Comparison of ENCODE assay signal across 1 cellular context in the genomic region with DNA sequence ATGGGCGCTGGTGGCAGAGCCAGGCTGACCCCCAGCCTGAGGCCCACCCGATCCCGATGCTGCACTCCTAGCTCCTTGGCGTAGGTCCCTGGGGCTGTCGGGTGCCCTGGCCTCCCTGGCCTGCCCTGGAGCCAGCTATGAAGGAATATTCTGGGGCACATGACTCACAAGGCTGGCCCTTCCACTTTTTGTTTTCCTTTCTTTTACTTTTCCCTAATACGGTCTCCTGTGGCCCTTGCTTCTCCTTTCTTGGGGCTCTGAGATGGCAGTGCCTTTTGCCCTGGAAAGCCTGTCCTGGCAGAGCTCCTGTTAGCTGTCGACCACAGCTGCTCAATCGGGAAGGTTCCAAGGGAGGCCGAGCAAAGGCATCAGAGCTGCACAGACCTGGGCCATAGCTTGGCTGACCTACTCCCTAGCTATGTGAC.
TF ChIP-seq lines count a peak whose summit lies in the region.

No MANE protein-coding gene starts in this region.

TF ChIP-seq in WTC11, 78 proteins besides CTCF, POLR2A, EP300 and RAD21 (continued from another document):
- no peak for TF ChIP-seq PRRX2 (CRISPR knock-in tag; IDR thresholded peaks at IDR 0.05)
- TF ChIP-seq, protein P1, sequence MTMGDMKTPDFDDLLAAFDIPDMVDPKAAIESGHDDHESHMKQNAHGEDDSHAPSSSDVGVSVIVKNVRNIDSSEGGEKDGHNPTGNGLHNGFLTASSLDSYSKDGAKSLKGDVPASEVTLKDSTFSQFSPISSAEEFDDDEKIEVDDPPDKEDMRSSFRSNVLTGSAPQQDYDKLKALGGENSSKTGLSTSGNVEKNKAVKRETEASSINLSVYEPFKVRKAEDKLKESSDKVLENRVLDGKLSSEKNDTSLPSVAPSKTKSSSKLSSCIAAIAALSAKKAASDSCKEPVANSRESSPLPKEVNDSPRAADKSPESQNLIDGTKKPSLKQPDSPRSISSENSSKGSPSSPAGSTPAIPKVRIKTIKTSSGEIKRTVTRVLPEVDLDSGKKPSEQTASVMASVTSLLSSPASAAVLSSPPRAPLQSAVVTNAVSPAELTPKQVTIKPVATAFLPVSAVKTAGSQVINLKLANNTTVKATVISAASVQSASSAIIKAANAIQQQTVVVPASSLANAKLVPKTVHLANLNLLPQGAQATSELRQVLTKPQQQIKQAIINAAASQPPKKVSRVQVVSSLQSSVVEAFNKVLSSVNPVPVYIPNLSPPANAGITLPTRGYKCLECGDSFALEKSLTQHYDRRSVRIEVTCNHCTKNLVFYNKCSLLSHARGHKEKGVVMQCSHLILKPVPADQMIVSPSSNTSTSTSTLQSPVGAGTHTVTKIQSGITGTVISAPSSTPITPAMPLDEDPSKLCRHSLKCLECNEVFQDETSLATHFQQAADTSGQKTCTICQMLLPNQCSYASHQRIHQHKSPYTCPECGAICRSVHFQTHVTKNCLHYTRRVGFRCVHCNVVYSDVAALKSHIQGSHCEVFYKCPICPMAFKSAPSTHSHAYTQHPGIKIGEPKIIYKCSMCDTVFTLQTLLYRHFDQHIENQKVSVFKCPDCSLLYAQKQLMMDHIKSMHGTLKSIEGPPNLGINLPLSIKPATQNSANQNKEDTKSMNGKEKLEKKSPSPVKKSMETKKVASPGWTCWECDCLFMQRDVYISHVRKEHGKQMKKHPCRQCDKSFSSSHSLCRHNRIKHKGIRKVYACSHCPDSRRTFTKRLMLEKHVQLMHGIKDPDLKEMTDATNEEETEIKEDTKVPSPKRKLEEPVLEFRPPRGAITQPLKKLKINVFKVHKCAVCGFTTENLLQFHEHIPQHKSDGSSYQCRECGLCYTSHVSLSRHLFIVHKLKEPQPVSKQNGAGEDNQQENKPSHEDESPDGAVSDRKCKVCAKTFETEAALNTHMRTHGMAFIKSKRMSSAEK (CRISPR knock-in tag; IDR thresholded peaks at IDR 0.05; ENCODE audit: borderline replicate concordance), result no peak
